ENCODE assay signal across 4 cellular contexts in genomic region chr14:20759465-20759864, GRCh38. TPM values are rescaled to one million over a fixed set of nuclear protein-coding genes. Genes with fewer than 3 reads are reported as not detected.
"Had no signal": no experiment of that assay in that cellular context is flagged by ENCODE, and none has a peak within 500 bp of the region (broad histone marks: within the 10 kb centered on the region; RNA-seq: fewer than 3 reads in every experiment).

No MANE protein-coding gene starts in this region.

RNA-seq across cellular contexts. Expression of gene EDDM3B, which starts 8.7 kb away (rescaled TPM):
- total RNA-seq: LHCN-M2, M059J, MCF 10A, NCI-H460 had no signal

RNA-seq across cellular contexts. Expression of gene EDDM3A, which starts 13.8 kb away (rescaled TPM):
- total RNA-seq: LHCN-M2, M059J, MCF 10A, NCI-H460 had no signal

RNA-seq across cellular contexts. Expression of gene RNASE6, which starts 21.6 kb away (rescaled TPM):
- total RNA-seq: LHCN-M2, M059J, MCF 10A had no signal

RNA-seq across cellular contexts. Expression of gene RNASE1, which starts 43.2 kb away (rescaled TPM):
- total RNA-seq: LHCN-M2, MCF 10A, NCI-H460 had no signal
